ENCODE assay signal across 11 cellular contexts in the genomic region with DNA sequence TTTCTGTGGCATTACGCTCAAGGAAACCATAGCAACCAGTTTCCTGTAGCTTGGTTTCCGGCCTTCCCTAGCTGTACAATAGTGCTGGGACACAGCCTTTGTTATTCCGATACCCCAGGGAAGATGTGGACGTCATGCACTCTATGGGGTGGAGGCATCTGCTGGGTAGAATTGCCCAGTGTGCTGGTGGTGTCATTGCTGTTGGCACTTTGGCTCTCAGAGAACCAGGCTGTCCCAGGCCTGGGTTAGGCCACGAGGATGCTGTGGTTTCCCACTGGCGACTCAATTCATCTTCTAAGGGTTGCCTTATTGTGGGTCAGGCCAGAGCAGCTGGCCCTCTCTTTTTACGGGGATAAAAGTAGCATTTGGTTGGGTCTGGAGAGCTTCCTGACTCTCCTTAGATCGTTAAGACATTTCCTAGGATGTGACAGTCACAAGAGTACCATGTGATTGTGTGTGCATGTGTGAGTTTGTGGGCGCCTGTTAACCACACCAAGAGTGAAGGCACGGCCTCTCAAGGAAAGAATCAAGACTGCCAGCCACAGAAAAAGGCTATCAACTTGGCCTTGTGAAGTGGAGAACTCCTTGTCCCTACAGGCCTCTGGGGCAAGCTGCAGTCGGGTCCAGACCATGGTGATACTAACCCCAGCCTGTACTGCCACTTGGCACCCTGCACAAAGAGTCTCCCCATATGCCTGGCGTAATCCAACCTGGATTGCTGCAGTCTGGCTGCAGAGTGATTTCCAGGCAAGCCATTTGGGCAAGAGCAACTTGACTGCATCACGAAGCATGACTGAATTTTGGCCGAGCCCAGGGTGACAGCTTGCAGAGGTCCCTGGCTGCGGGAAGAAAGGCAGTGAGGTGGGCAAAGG. TPM values are rescaled to one million over a fixed set of nuclear protein-coding genes. Genes with fewer than 3 reads are reported as not detected.
DNase-seq lines count a peak whose midpoint lies in the region; ATAC-seq, FAIRE-seq and TF ChIP-seq lines count a peak whose summit lies in the region.
"Had no signal": no experiment of that assay in that cellular context is flagged by ENCODE, and none has a peak within 500 bp of the region (broad histone marks: within the 10 kb centered on the region; RNA-seq: fewer than 3 reads in every experiment).

No MANE protein-coding gene starts in this region.

- in situ Hi-C loops in SK-MEL-5 (cut with HindIII; ENCODE audit: low pct_unique_long_range_greater_than_20kb, low sequenced_read_pairs): no loop called here

- no peaks in the 10 kb centered on the region for H3K79me2 ChIP-seq in hepatocyte

- 90% methylated on average over 15 of the region's 15 CpGs for WGBS in hepatocyte (ENCODE audit: low lambda C conversion rate, missing lambda C conversion rate)

- H3K27me3 ChIP-seq in H7 (ENCODE audit: control insufficient read depth, insufficient read depth, low read length) (no peaks in the 10 kb centered on the region), hepatocyte (no peaks in the 10 kb centered on the region)

- no peaks in the 10 kb centered on the region for H3K9me3 ChIP-seq in hepatocyte (ENCODE audit: low read depth)

- DNase-seq in H7 (peak; percentile 54), SK-MEL-5 (ENCODE audit: low read depth, low spot score) (peak; percentile 95), hepatocyte (ENCODE audit: low spot score) (no peak), pulmonary artery endothelial cell (ENCODE audit: low read depth, low spot score) (peak; percentile 91), GM19239 (ENCODE audit: insufficient read length, low spot score) (no peak), NCI-H510A treated with DMSO at 0.1 percent for 48 hours (lab: John Stamatoyannopoulos, UW) (no peak)
- DNase-seq in activated T-cell treated with anti-CD3 and anti-CD28 coated beads, Interleukin-2, amount 50 U/mL, for 48 hours: no peak
- DNase-seq: activated effector memory CD4-positive, alpha-beta T cell treated with Interleukin-2 at 50 U/mL for 16 hours; kidney glomerular epithelial cell; WERI-Rb-1 had no signal

- H3K36me3 ChIP-seq in H7 (replicated peaks; ENCODE audit: control insufficient read depth, insufficient read depth, low read length) (no peaks in the 10 kb centered on the region), hepatocyte (replicated peaks; ENCODE audit: insufficient read depth, low read depth) (no peaks in the 10 kb centered on the region)
- H3K36me3 ChIP-seq: WERI-Rb-1 had no signal

- no peaks in the 10 kb centered on the region for H4K20me1 ChIP-seq in hepatocyte (ENCODE audit: insufficient read depth, poor library complexity, severe bottlenecking)

- no peak for TF ChIP-seq CTCF in hepatocyte (IDR thresholded peaks at IDR 0.05; ENCODE audit: poor library complexity)

- H2AFZ ChIP-seq in hepatocyte: no peak overlapping the region

- H3K4me3 ChIP-seq in H7 (ENCODE audit: insufficient read depth, low read depth, low read length): no peak overlapping the region
- no peak overlapping the region for H3K4me3 ChIP-seq in hepatocyte

- FAIRE-seq in GM19239 (lab: Jason Lieb, UNC): no peak

- peaks cover 24% of the 10 kb centered on the region for H3K4me1 ChIP-seq in hepatocyte (ENCODE audit: insufficient read depth)

- H3K4me2 ChIP-seq in hepatocyte: no peak overlapping the region

- H3K27ac ChIP-seq in hepatocyte: peak overlapping the region; percentile 16
- H3K27ac ChIP-seq: WERI-Rb-1 had no signal

- H3K9me2 ChIP-seq in hepatocyte (replicated peaks; ENCODE audit: insufficient read depth): no peaks in the 10 kb centered on the region

- no peak for ATAC-seq in GM18520 (IDR thresholded peaks at IDR 0.05; ENCODE audit: unreplicated experiment)

RNA-seq across cellular contexts. Expression of gene NAV2, which starts 35.9 kb away (rescaled TPM):
- total RNA-seq in H7 (2014; rRNA removed; shearing (Covaris generic)): 11.1 and 12.3 TPM in 2 replicates
- 14.5 and 19.4 TPM in 2 replicates for total RNA-seq in SK-MEL-5 (2014; rRNA removed; shearing (Covaris generic))
- polyA plus RNA-seq in SK-MEL-5 (2015; cell fraction: cytosol; rRNA removed): 78.9 and 111 TPM in 2 replicates
- 96.9 and 138 TPM in 2 replicates for polyA plus RNA-seq in SK-MEL-5 (2015; cell fraction: nucleus; rRNA removed)
- total RNA-seq in hepatocyte (18.1 and 30.8 TPM in 2 replicates), pulmonary artery endothelial cell (9.5 and 15.2 TPM in 2 replicates)
- polyA plus RNA-seq in hepatocyte: 23.7 and 38.1 TPM in 2 replicates

Comparison
In these comparisons a context has a peak if more than half of its experiments do, and no peak if none do; other contexts are left out.
1. DNase-seq: peak in H7 (single experiment), SK-MEL-5 (single experiment) and pulmonary artery endothelial cell (single experiment); none in hepatocyte (single experiment), GM19239 (single experiment), NCI-H510A treated with DMSO at 0.1 percent for 48 hours (single experiment) and activated T-cell treated with anti-CD3 and anti-CD28 coated beads, Interleukin-2, amount 50 U/mL, for 48 hours (0 of 2).